In genomic region chr12:58148405-58148804, GRCh38 we compare ENCODE assay signal across 12 cellular contexts.
DNase-seq lines count a peak whose midpoint lies in the region; ATAC-seq and TF ChIP-seq lines count a peak whose summit lies in the region.
"Had no signal": no experiment of that assay in that cellular context is flagged by ENCODE, and none has a peak within 500 bp of the region (broad histone marks: within the 10 kb centered on the region; RNA-seq: fewer than 3 reads in every experiment).

No MANE protein-coding gene starts in this region.

- H3K4me3 ChIP-seq in kidney epithelial cell (ENCODE audit: low read depth, low read length) = no peak overlapping the region
- H3K4me3 ChIP-seq: gastrocnemius medialis had no signal

- TF ChIP-seq CTCF in kidney epithelial cell (IDR thresholded peaks at IDR 0.05; ENCODE audit: insufficient read depth, low read length, poor library complexity, severe bottlenecking) = no peak

- ATAC-seq in GM18519 (IDR thresholded peaks at IDR 0.05; ENCODE audit: low FRiP score, unreplicated experiment) (no peak), GM18867 (IDR thresholded peaks at IDR 0.05; ENCODE audit: unreplicated experiment) (no peak), HG03565 (IDR thresholded peaks at IDR 0.05; ENCODE audit: unreplicated experiment) (no peak)
- ATAC-seq: gastrocnemius medialis had no signal

- DNase-seq in COLO668 (lab: John Stamatoyannopoulos, UW; ENCODE audit: unreplicated experiment) = peak; percentile 7
- DNase-seq in LHCN-M2 (ENCODE audit: low read depth) = peak; percentile 13
- peak; percentile 76 for DNase-seq in astrocyte of the hippocampus (ENCODE audit: low read depth, low spot score)
- peak; percentile 73 for DNase-seq in kidney epithelial cell (ENCODE audit: low read depth)
- DNase-seq in activated CD4-positive, CD25-positive, alpha-beta regulatory T cell treated with anti-CD3 and anti-CD28 coated beads, Interleukin-2, amount 50 U/mL, for 72 hours = no peak
- DNase-seq: activated effector memory CD4-positive, alpha-beta T cell treated with anti-CD3 and anti-CD28 coated beads, Interleukin-2, amount 50 U/mL, for 16 hours; DMS79 treated with DMSO at 0.1 percent for 48 hours; gastrocnemius medialis; NCI-H1930 had no signal

- no peaks in the 10 kb centered on the region for H3K27me3 ChIP-seq in kidney epithelial cell (ENCODE audit: control insufficient read depth, insufficient read depth, low read length)
- H3K27me3 ChIP-seq: gastrocnemius medialis had no signal

- no peaks in the 10 kb centered on the region for H3K36me3 ChIP-seq in kidney epithelial cell (ENCODE audit: control insufficient read depth, insufficient read depth, low read length)
- H3K36me3 ChIP-seq: gastrocnemius medialis had no signal
